ENCODE assay signal across 15 cellular contexts in genomic region chr3:49131576-49131975, GRCh38. TPM values are rescaled to one million over a fixed set of nuclear protein-coding genes. Genes with fewer than 3 reads are reported as not detected.
A peak's percentile ranks its signal among the peaks of the same experiment; 100 is the strongest.
DNase-seq lines count a peak whose midpoint lies in the region; ATAC-seq and TF ChIP-seq lines count a peak whose summit lies in the region.
"Had no signal": no experiment of that assay in that cellular context is flagged by ENCODE, and none has a peak within 500 bp of the region (broad histone marks: within the 10 kb centered on the region; RNA-seq: fewer than 3 reads in every experiment).

No MANE protein-coding gene starts in this region.

- H3K4me1 ChIP-seq in HCT116 (ENCODE audit: control insufficient read depth in 1 of 2, insufficient read depth in 2 of 2, low read length in 2 of 2): peaks cover 16 to 46% of the 10 kb centered on the region in 2 experiments
- H3K4me1 ChIP-seq in testis: peaks cover 30% of the 10 kb centered on the region
- H3K4me1 ChIP-seq: foreskin keratinocyte had no signal

- no peaks in the 10 kb centered on the region for H3K9me2 ChIP-seq in HCT116 (ENCODE audit: insufficient read depth)

- no peak for ATAC-seq in HCT116
- no peak for ATAC-seq in HG03521 (IDR thresholded peaks at IDR 0.05; ENCODE audit: unreplicated experiment)
- ATAC-seq in activated CD8-positive, alpha-beta memory T cell treated with anti-CD3 and anti-CD28 coated beads, Interleukin-2, amount 10 ng/mL, durations not matched to agents 7 days and 5 days: no peak
- ATAC-seq: natural killer cell treated with Interleukin-12 subunit alpha and Interleukin-12 subunit beta and Interleukin-15 and Interleukin-18, amount 100 ng/mL, for 72 hours had no signal

- no peaks in the 10 kb centered on the region for H3K4me1 Mint-ChIP-seq in activated CD8-positive, alpha-beta memory T cell treated with anti-CD3 and anti-CD28 coated beads, Interleukin-2, amount 10 ng/mL, durations not matched to agents 7 days and 5 days
- H3K4me1 Mint-ChIP-seq: CD8-positive, alpha-beta memory T cell had no signal

- H3K27ac Mint-ChIP-seq in activated CD8-positive, alpha-beta memory T cell treated with anti-CD3 and anti-CD28 coated beads, Interleukin-2, amount 10 ng/mL, durations not matched to agents 7 days and 5 days: no peak overlapping the region
- H3K27ac Mint-ChIP-seq: IgD-negative memory B cell; natural killer cell treated with Interleukin-12 subunit alpha and Interleukin-12 subunit beta and Interleukin-15 and Interleukin-18, amount 100 ng/mL, for 72 hours had no signal

- H3K79me2 ChIP-seq in HCT116 (ENCODE audit: insufficient read depth, low read length): peaks cover 11% of the 10 kb centered on the region; the same call in 1 of the 2 replicates

- RAD21 ChIA-PET in HCT116 (lab: Charles Lee; ENCODE audit: low non-redundant PET in 1 of 2, low total read pairs in 2 of 2, uncharacterized antibody in 2 of 2, unreplicated experiment in 2 of 2): no interaction called here

- H3K27me3 ChIP-seq in HCT116 (ENCODE audit: insufficient read depth, low read length) (no peaks in the 10 kb centered on the region), kidney epithelial cell (ENCODE audit: control insufficient read depth, insufficient read depth, low read length) (no peaks in the 10 kb centered on the region), testis (no peaks in the 10 kb centered on the region)
- H3K27me3 ChIP-seq: foreskin keratinocyte had no signal

- H3K4me3 ChIP-seq in HCT116 (replicated peaks in 1 of 2; ENCODE audit: low read depth in 1 of 2, low read length in 2 of 2) (peak overlapping the region; percentile 70 to 91), cardiac fibroblast (replicated peaks in 1 of 2; ENCODE audit: low read depth in 2 of 2, low read length in 2 of 2) (peak overlapping the region; percentile 72 to 91), kidney epithelial cell (ENCODE audit: low read depth, low read length) (peak overlapping the region; percentile 67), skeletal muscle cell (ENCODE audit: low read depth, low read length) (peak overlapping the region; percentile 81), testis (peak overlapping the region in 1 of 2 donors; percentile 81)

- no peaks in the 10 kb centered on the region for H3K9me3 Mint-ChIP-seq in activated CD8-positive, alpha-beta memory T cell treated with anti-CD3 and anti-CD28 coated beads, Interleukin-2, amount 10 ng/mL, durations not matched to agents 7 days and 5 days (ENCODE audit: low read depth)
- H3K9me3 Mint-ChIP-seq: CD8-positive, alpha-beta memory T cell; IgD-negative memory B cell; natural killer cell treated with Interleukin-12 subunit alpha and Interleukin-12 subunit beta and Interleukin-15 and Interleukin-18, amount 100 ng/mL, for 72 hours had no signal

- H3K9me3 ChIP-seq in HCT116 (ENCODE audit: control insufficient read depth in 1 of 2, insufficient read depth in 1 of 2, low read depth in 1 of 2, low read length in 2 of 2) (no peaks in the 10 kb centered on the region), testis (no peaks in the 10 kb centered on the region)

- H2AFZ ChIP-seq in HCT116 (ENCODE audit: low read depth, low read length, poor library complexity, severe bottlenecking): no peak overlapping the region

- 94 to 100% methylated on average over 3 to 6 of the region's 6 CpGs for WGBS in testis, 2 donors

- no TSS peak for BruUV-seq in HCT116 (replicated peaks; lab: Mats Ljungman, UMichigan)

- H3K36me3 ChIP-seq in HCT116 (ENCODE audit: control insufficient read depth in 1 of 2, insufficient read depth in 2 of 2, low read length in 2 of 2) (peaks cover 0 to 2% of the 10 kb centered on the region in 2 experiments; a peak in 1 of 4 replicates), kidney epithelial cell (ENCODE audit: control insufficient read depth, insufficient read depth, low read length) (peaks cover 3% of the 10 kb centered on the region), testis (ENCODE audit: low read depth, missing control alignments) (no peaks in the 10 kb centered on the region)

- no peaks in the 10 kb centered on the region for H3K36me3 Mint-ChIP-seq in activated CD8-positive, alpha-beta memory T cell treated with anti-CD3 and anti-CD28 coated beads, Interleukin-2, amount 10 ng/mL, durations not matched to agents 7 days and 5 days
- H3K36me3 Mint-ChIP-seq: CD8-positive, alpha-beta memory T cell; natural killer cell treated with Interleukin-12 subunit alpha and Interleukin-12 subunit beta and Interleukin-15 and Interleukin-18, amount 100 ng/mL, for 72 hours had no signal

- POLR2A ChIA-PET in HCT116 (lab: Charles Lee): interaction anchor here (1.4 to 2.7 kb wide), 3 partner anchors 11 to 102 kb away, joined by 5 to 10 read pairs (median 6); partner anchors contain the start of genes IMPDH2, KLHDC8B and USP19

- H3K27me3 Mint-ChIP-seq in activated CD8-positive, alpha-beta memory T cell treated with anti-CD3 and anti-CD28 coated beads, Interleukin-2, amount 10 ng/mL, durations not matched to agents 7 days and 5 days: peaks cover 3% of the 10 kb centered on the region

- H3K27ac ChIP-seq in HCT116 (ENCODE audit: low read depth, low read length): peak overlapping the region; percentile 89
- H3K27ac ChIP-seq in testis: no peak overlapping the region
- H3K27ac ChIP-seq: SK-N-MC had no signal

- no peak for TF ChIP-seq POLR2A in HCT116 (IDR thresholded peaks at IDR 0.05; ENCODE audit: borderline replicate concordance, extremely low read depth, insufficient read depth, insufficient read length)
- no peak for TF ChIP-seq POLR2A in testis (IDR thresholded peaks at IDR 0.05)

- CTCF ChIA-PET in HCT116 (lab: Charles Lee): no interaction called here
- CTCF ChIA-PET in activated CD8-positive, alpha-beta memory T cell treated with anti-CD3 and anti-CD28 coated beads, Interleukin-2, amount 10 ng/mL, durations not matched to agents 7 days and 5 days (lab: Charles Lee): interaction anchor here (0.6 kb wide), 1 partner anchor 464 kb away, joined by 3 read pairs; no protein-coding TSS in a partner anchor

- H3K9ac ChIP-seq in HCT116 (ENCODE audit: low read length): peak overlapping the region; percentile 87; the same call in 1 of the 2 replicates

- H3K4me3 Mint-ChIP-seq in activated CD8-positive, alpha-beta memory T cell treated with anti-CD3 and anti-CD28 coated beads, Interleukin-2, amount 10 ng/mL, durations not matched to agents 7 days and 5 days: no peak overlapping the region
- H3K4me3 Mint-ChIP-seq: CD8-positive, alpha-beta memory T cell; natural killer cell treated with Interleukin-12 subunit alpha and Interleukin-12 subunit beta and Interleukin-15 and Interleukin-18, amount 100 ng/mL, for 72 hours had no signal

- DNase-seq in HCT116 (ENCODE audit: low read depth, low spot score) (no peak), cardiac fibroblast (ENCODE audit: low read depth in 2 of 2) (no peak), kidney epithelial cell (ENCODE audit: low read depth) (no peak), skeletal muscle cell (ENCODE audit: low read depth) (no peak), NCI-H1092 treated with DMSO at 0.1 percent for 48 hours (lab: John Stamatoyannopoulos, UW) (no peak), testis (no peak)
- no peak for DNase-seq in activated CD8-positive, alpha-beta memory T cell treated with anti-CD3 and anti-CD28 coated beads, Interleukin-2, amount 10 ng/mL, durations not matched to agents 7 days and 5 days
- DNase-seq: activated CD4-positive, alpha-beta T cell treated with anti-CD3 and anti-CD28 coated beads, Interleukin-2, amount 50 U/mL, for 4 hours; CD8-positive, alpha-beta memory T cell; foreskin keratinocyte; NCI-H2171 had no signal

- H4K20me1 ChIP-seq in HCT116 (ENCODE audit: insufficient read depth): no peaks in the 10 kb centered on the region

- H3K4me2 ChIP-seq in HCT116 (ENCODE audit: low read length): peak overlapping the region; percentile 100

- intact Hi-C loops in HCT116 (cut with micrococcal nuclease): no loop called here
- intact Hi-C loops in testis (cut with DNase I; ENCODE audit: low total_unique reads): no loop called here

- TF ChIP-seq CTCF in HCT116 (IDR thresholded peaks at IDR 0.05 in 2 of 3, conservative IDR thresholded peaks at IDR 0.05 in 1 of 3; ENCODE audit: borderline replicate concordance in 1 of 3, insufficient read depth in 1 of 3, low read depth in 2 of 3, low read length in 2 of 3) (no peak), cardiac fibroblast (IDR thresholded peaks at IDR 0.05; ENCODE audit: low read depth, low read length) (no peak), kidney epithelial cell (IDR thresholded peaks at IDR 0.05; ENCODE audit: insufficient read depth, low read length, poor library complexity, severe bottlenecking) (no peak), testis (IDR thresholded peaks at IDR 0.05) (no peak)

- no peak for TF ChIP-seq RAD21 in HCT116 (IDR thresholded peaks at IDR 0.05; ENCODE audit: low read depth)

RNA-seq across cellular contexts. Expression of gene LAMB2, which starts 1.3 kb away (rescaled TPM):
- total RNA-seq in HCT116 (2021; ENCODE audit: unreplicated experiment) (213 TPM), kidney epithelial cell (197 and 262 TPM in 2 replicates), testis (100 to 1,000 TPM; 336 to 503 TPM)
- 277 and 293 TPM in 2 replicates for polyA plus RNA-seq in HCT116 (2012)
- 276 TPM for polyA plus RNA-seq in testis (ENCODE audit: insufficient read depth, low read depth, low replicate concordance)
- total RNA-seq in activated CD8-positive, alpha-beta memory T cell treated with anti-CD3 and anti-CD28 coated beads, Interleukin-2, amount 10 ng/mL, durations not matched to agents 7 days and 5 days: not detected
- total RNA-seq: natural killer cell treated with Interleukin-12 subunit alpha and Interleukin-12 subunit beta and Interleukin-15 and Interleukin-18, amount 100 ng/mL, for 72 hours had no signal
- polyA plus RNA-seq: CD8-positive, alpha-beta memory T cell; IgD-negative memory B cell had no signal

RNA-seq across cellular contexts. Expression of gene USP19, which starts 11.0 kb away (rescaled TPM):
- total RNA-seq in HCT116 (2021; ENCODE audit: unreplicated experiment): 92.8 TPM
- polyA plus RNA-seq in HCT116 (2012): 58.3 and 75.2 TPM in 2 replicates
- total RNA-seq in kidney epithelial cell: 55.2 and 62.6 TPM in 2 replicates
- total RNA-seq in testis: 100 to 1,000 TPM in 1 of 2 donors, 10 to 100 TPM in 1; 82.7 to 102 TPM
- polyA plus RNA-seq in testis (ENCODE audit: insufficient read depth, low read depth, low replicate concordance): 77.2 TPM
- 10 to 100 TPM; 58.3 to 68.6 TPM for total RNA-seq in activated CD8-positive, alpha-beta memory T cell treated with anti-CD3 and anti-CD28 coated beads, Interleukin-2, amount 10 ng/mL, durations not matched to agents 7 days and 5 days

RNA-seq across cellular contexts. Expression of gene QARS1, which starts 27.0 kb away (rescaled TPM):
- 346 TPM for total RNA-seq in HCT116 (2021; ENCODE audit: unreplicated experiment)
- 451 and 469 TPM in 2 replicates for polyA plus RNA-seq in HCT116 (2012)
- total RNA-seq in kidney epithelial cell: 279 and 320 TPM in 2 replicates
- 100 to 1,000 TPM; 198 to 246 TPM for total RNA-seq in testis
- polyA plus RNA-seq in testis (ENCODE audit: insufficient read depth, low read depth, low replicate concordance): 175 TPM
- total RNA-seq in activated CD8-positive, alpha-beta memory T cell treated with anti-CD3 and anti-CD28 coated beads, Interleukin-2, amount 10 ng/mL, durations not matched to agents 7 days and 5 days: 100 to 1,000 TPM; 234 to 245 TPM

RNA-seq across cellular contexts. Expression of gene CCDC71, which starts 34.6 kb away (rescaled TPM):
- total RNA-seq in HCT116 (2021; ENCODE audit: unreplicated experiment) (32.8 TPM), kidney epithelial cell (41.2 and 46.6 TPM in 2 replicates), testis (10 to 100 TPM; 34.3 to 55.0 TPM)
- polyA plus RNA-seq in HCT116 (2012): 19.7 and 24.3 TPM in 2 replicates
- 27.6 TPM for polyA plus RNA-seq in testis (ENCODE audit: insufficient read depth, low read depth, low replicate concordance)
- 10 to 100 TPM; 23.5 to 23.7 TPM for total RNA-seq in activated CD8-positive, alpha-beta memory T cell treated with anti-CD3 and anti-CD28 coated beads, Interleukin-2, amount 10 ng/mL, durations not matched to agents 7 days and 5 days

RNA-seq across cellular contexts. Expression of gene QRICH1, which starts 37.7 kb away (rescaled TPM):
- total RNA-seq in HCT116 (2021; ENCODE audit: unreplicated experiment) (105 TPM), kidney epithelial cell (56.0 and 75.6 TPM in 2 replicates), testis (100 to 1,000 TPM; 280 to 287 TPM)
- 50.7 and 57.0 TPM in 2 replicates for polyA plus RNA-seq in HCT116 (2012)
- 126 TPM for polyA plus RNA-seq in testis (ENCODE audit: insufficient read depth, low read depth, low replicate concordance)
- 100 to 1,000 TPM; 142 to 149 TPM for total RNA-seq in activated CD8-positive, alpha-beta memory T cell treated with anti-CD3 and anti-CD28 coated beads, Interleukin-2, amount 10 ng/mL, durations not matched to agents 7 days and 5 days

Comparison
In these comparisons a context has a peak if more than half of its experiments do, and no peak if none do; other contexts are left out.
1. RNA of gene LAMB2, which starts 1.3 kb away (total RNA-seq): 336 to 503 TPM in testis, 213 TPM in HCT116 (single experiment) and 197 to 262 TPM in kidney epithelial cell; not detected in activated CD8-positive, alpha-beta memory T cell treated with anti-CD3 and anti-CD28 coated beads, Interleukin-2, amount 10 ng/mL, durations not matched to agents 7 days and 5 days; every median in the first group is over 100 times any median in the second.